8 cellular contexts compared by ENCODE assay signal in the genomic region with DNA sequence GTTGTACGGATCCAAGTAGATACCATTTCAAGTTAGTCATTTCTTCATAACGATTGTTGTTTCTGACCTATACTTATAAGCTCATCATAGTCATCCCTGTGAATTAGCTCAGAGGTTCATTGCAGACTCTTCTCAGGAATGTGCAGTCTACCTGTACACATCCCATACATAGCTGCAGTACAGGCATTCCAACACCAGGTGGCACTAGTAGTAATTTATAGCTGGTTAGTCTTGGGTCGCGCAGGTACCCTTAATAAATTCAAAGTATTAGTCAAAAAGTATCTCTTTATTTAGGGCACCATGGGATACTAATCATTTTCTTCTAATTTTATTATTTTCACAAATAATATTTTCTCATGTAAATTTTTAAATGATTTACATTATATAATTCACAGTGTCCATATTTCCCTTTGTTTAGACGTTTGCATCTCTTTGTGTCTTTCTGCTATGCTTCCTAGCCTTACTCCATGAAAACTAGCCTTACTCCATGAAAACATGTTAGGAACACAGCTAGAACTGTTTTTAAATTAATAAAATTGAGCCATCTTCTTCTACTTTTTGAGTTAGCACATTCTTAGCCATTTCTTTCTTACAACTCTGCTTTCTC.
DNase-seq lines count a peak whose midpoint lies in the region; TF ChIP-seq lines count a peak whose summit lies in the region.

No MANE protein-coding gene starts in this region.

- peak; percentile 90 for TF ChIP-seq CTCF in astrocyte of the cerebellum (IDR thresholded peaks at IDR 0.05; ENCODE audit: low read depth, low read length, missing control alignments)

- no peak overlapping the region for H3K4me3 Mint-ChIP-seq in immature natural killer cell

- H3K36me3 Mint-ChIP-seq in immature natural killer cell, result no peaks in the 10 kb centered on the region

- no peak overlapping the region for H3K4me3 ChIP-seq in SJSA1
- no peak overlapping the region for H3K4me3 ChIP-seq in astrocyte of the cerebellum (ENCODE audit: low read depth, low read length)

- H3K36me3 ChIP-seq in SJSA1, result no peaks in the 10 kb centered on the region

- H3K27ac Mint-ChIP-seq in immature natural killer cell, result no peak overlapping the region

- no peaks in the 10 kb centered on the region for H3K4me1 Mint-ChIP-seq in immature natural killer cell

- H3K27me3 Mint-ChIP-seq in immature natural killer cell (ENCODE audit: low read depth in 3 of 3), result peaks cover 0 to 4% (median 0%) of the 10 kb centered on the region in 3 donors

- H3K4me1 ChIP-seq in SJSA1 (replicated peaks), result no peaks in the 10 kb centered on the region

- no peaks in the 10 kb centered on the region for H3K9me3 Mint-ChIP-seq in immature natural killer cell

- in situ Hi-C loops in astrocyte of the cerebellum (cut with HindIII; ENCODE audit: low sequenced_read_pairs), result no loop called here

- H3K9me3 ChIP-seq in SJSA1 (replicated peaks), result no peaks in the 10 kb centered on the region

- no peak overlapping the region for H3K27ac ChIP-seq in SJSA1

- no peaks in the 10 kb centered on the region for H3K27me3 ChIP-seq in SJSA1 (replicated peaks)

- DNase-seq in NCI-H2196 (lab: John Stamatoyannopoulos, UW; ENCODE audit: unreplicated experiment), result peak; percentile 55
- DNase-seq in NCI-H2196 treated with DMSO at 0.1 percent for 48 hours (lab: John Stamatoyannopoulos, UW; ENCODE audit: unreplicated experiment), result no peak
- peak; percentile 48 for DNase-seq in H4 (ENCODE audit: low spot score)
- DNase-seq in Kasumi-1 (lab: John Stamatoyannopoulos, UW), result peak; percentile 34 to 46
- DNase-seq in SJSA1 (ENCODE audit: low read depth in 1 of 2, low spot score in 2 of 2), result peak; percentile 30 to 57
- DNase-seq in astrocyte of the cerebellum (ENCODE audit: low read depth), result peak; percentile 18
- peak; percentile 48 to 50 (median 48) for DNase-seq in immature natural killer cell
- peak; percentile 66 to 68 for DNase-seq in stimulated activated CD4-positive, alpha-beta T cell treated with anti-CD3 and anti-CD28 coated beads, Interleukin-2, amount 100 ng/mL, for 24 hours
